In genomic region chr9:88890546-88890945, GRCh38 we compare ENCODE assay signal across 26 cellular contexts.
"Had no signal": no experiment of that assay in that cellular context is flagged by ENCODE, and none has a peak within 500 bp of the region (broad histone marks: within the 10 kb centered on the region; RNA-seq: fewer than 3 reads in every experiment).

No MANE protein-coding gene starts in this region.

- H3K4me2 ChIP-seq: neural progenitor cell had no signal

- H3K4me3 ChIP-seq: colonic mucosa, gastrocnemius medialis, mucosa of descending colon, neural progenitor cell, prostate gland, right atrium auricular region, sigmoid colon, spleen, thoracic aorta, tibial nerve, upper lobe of right lung, uterus had no signal

- H3K27ac ChIP-seq: colonic mucosa, epithelial cell of prostate, gastrocnemius medialis, neural progenitor cell, prostate gland, right atrium auricular region, sigmoid colon, spleen, thoracic aorta, tibial nerve, upper lobe of right lung, uterus had no signal

- H3K36me3 Mint-ChIP-seq: mesothelial cell of epicardium, naive B cell, neural progenitor cell had no signal

- FAIRE-seq: kidney had no signal

- DNase-seq: colonic mucosa; effector CD8-positive, alpha-beta T cell; endodermal cell; gastrocnemius medialis; head of caudate nucleus; kidney; mesenchymal stem cell; mucosa of descending colon; naive B cell; sigmoid colon; spleen; stimulated activated naive B cell treated with anti-CD40 and anti-IgM and Interleukin-4, amounts not matched to agents 10 μg/mL and 1 μg/mL and 100 μg/mL, for 72 hours; upper lobe of right lung; uterus had no signal

- ATAC-seq: esophagus mucosa; gastrocnemius medialis; left lobe of liver; mucosa of descending colon; natural killer cell treated with Interleukin-12 subunit alpha and Interleukin-12 subunit beta and Interleukin-15 and Interleukin-18, amount 100 ng/mL, for 72 hours; upper lobe of right lung had no signal

- H3K9me3 Mint-ChIP-seq: natural killer cell treated with Interleukin-12 subunit alpha and Interleukin-12 subunit beta and Interleukin-15 and Interleukin-18, amount 100 ng/mL, for 72 hours had no signal

- H3K36me3 ChIP-seq: colonic mucosa, gastrocnemius medialis, neural progenitor cell, prostate gland, right atrium auricular region, sigmoid colon, spleen, thoracic aorta, tibial nerve, upper lobe of right lung, uterus had no signal

- H3K27me3 ChIP-seq: colonic mucosa, gastrocnemius medialis, neural progenitor cell, right atrium auricular region, sigmoid colon, tibial nerve, upper lobe of right lung, uterus had no signal

- H3K27ac Mint-ChIP-seq: dendritic cell treated with granulocyte-macrophage colony-stimulating factor and Interleukin-4, amounts not matched to agents 40 ng/mL and 50 ng/mL, for 4 days; endodermal cell; mesothelial cell of epicardium; naive B cell; natural killer cell treated with Interleukin-12 subunit alpha and Interleukin-12 subunit beta and Interleukin-15 and Interleukin-18, amount 100 ng/mL, for 72 hours; neural progenitor cell; stimulated activated naive B cell treated with anti-CD40 and anti-IgM and Interleukin-4, amounts not matched to agents 10 μg/mL and 1 μg/mL and 100 μg/mL, for 72 hours; stimulated activated naive CD8-positive, alpha-beta T cell treated with anti-CD3 and anti-CD28 coated beads, Interleukin-15, Interleukin-2, amounts not matched to agents 100 ng/mL and 50 ng/mL, for 24 hours had no signal

- H3K9ac ChIP-seq: neural progenitor cell had no signal

- H3K4me3 Mint-ChIP-seq: dendritic cell treated with granulocyte-macrophage colony-stimulating factor and Interleukin-4, amounts not matched to agents 40 ng/mL and 50 ng/mL, for 4 days; endodermal cell; mesothelial cell of epicardium; natural killer cell treated with Interleukin-12 subunit alpha and Interleukin-12 subunit beta and Interleukin-15 and Interleukin-18, amount 100 ng/mL, for 72 hours; neural progenitor cell; stimulated activated naive B cell treated with anti-CD40 and anti-IgM and Interleukin-4, amounts not matched to agents 10 μg/mL and 1 μg/mL and 100 μg/mL, for 72 hours; stimulated activated naive CD8-positive, alpha-beta T cell treated with anti-CD3 and anti-CD28 coated beads, Interleukin-15, Interleukin-2, amounts not matched to agents 100 ng/mL and 50 ng/mL, for 24 hours had no signal

- H2AFZ ChIP-seq: neural progenitor cell had no signal

- H3K9me3 ChIP-seq: colonic mucosa, gastrocnemius medialis, mucosa of descending colon, prostate gland, right atrium auricular region, sigmoid colon, thoracic aorta, upper lobe of right lung, uterus had no signal

- H3K4me1 ChIP-seq: colonic mucosa, gastrocnemius medialis, neural progenitor cell, right atrium auricular region, spleen, upper lobe of right lung, uterus had no signal
